16 cellular contexts compared by ENCODE assay signal in the genomic region with DNA sequence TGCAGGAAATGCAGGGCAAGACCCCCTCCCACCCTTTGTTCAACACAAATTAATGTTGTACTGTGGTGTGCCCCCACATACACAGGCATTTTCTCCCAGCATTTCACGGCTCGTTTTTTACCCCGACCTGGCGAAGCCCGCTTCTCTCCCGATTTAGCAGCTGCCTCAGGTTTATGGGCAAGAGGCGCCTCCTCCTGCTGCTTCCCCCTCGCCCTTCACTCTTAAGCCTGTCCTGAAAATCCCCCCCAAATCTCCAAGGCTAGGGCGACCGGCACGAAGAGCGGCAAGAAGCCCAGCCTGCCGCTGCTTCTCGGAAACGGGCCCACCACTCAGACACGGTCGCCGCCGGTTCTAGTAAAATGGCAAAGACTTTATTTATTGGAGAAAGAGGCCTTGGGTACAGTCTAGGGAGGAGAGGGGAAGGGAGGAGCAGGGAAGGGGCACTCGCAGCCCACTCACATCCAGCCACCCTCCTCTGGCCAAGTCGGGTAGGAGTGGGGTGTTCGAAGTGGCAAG. TPM values are rescaled to one million over a fixed set of nuclear protein-coding genes. Genes with fewer than 3 reads are reported as not detected.
DNase-seq lines count a peak whose midpoint lies in the region; ATAC-seq, FAIRE-seq and TF ChIP-seq lines count a peak whose summit lies in the region.
"Had no signal": no experiment of that assay in that cellular context is flagged by ENCODE, and none has a peak within 500 bp of the region (broad histone marks: within the 10 kb centered on the region; RNA-seq: fewer than 3 reads in every experiment).

No MANE protein-coding gene starts in this region.

- no peaks in the 10 kb centered on the region for H3K9me1 ChIP-seq in keratinocyte (ENCODE audit: control insufficient read depth, extremely low read depth, insufficient read depth, low read length)

- H3K4me3 ChIP-seq in keratinocyte (ENCODE audit: control insufficient read depth in 2 of 3, extremely low read depth in 1 of 3, insufficient read depth in 2 of 3, low read depth in 1 of 3, low read length in 3 of 3) (peak overlapping the region in 1 of 3 experiments; percentile 51), spleen (peak overlapping the region in 5 of 8 donors; percentile 8 to 62 (median 28)), BE2C (ENCODE audit: low read depth, low read length) (no peak overlapping the region)

- intact Hi-C loops in activated CD4-positive, alpha-beta memory T cell treated with anti-CD3 and anti-CD28 coated beads for 36 hours (cut with micrococcal nuclease): loop anchor here (5.0 to 10.0 kb wide), 3 partner anchors 179 to 556 kb away; a partner anchor contains a TSS
- intact Hi-C loops in spleen (cut with DNase I; ENCODE audit: low total_unique reads): no loop called here

- H3K27ac ChIP-seq in keratinocyte (ENCODE audit: control insufficient read depth, insufficient read depth, low read length) (no peak overlapping the region), spleen (no peak overlapping the region)
- H3K27ac ChIP-seq: adrenal gland, foreskin keratinocyte had no signal

- WGBS in spleen, 5 donors: 11 to 17% (median 12%) methylated on average over 21 to 22 of the region's 22 CpGs

- no peak for DNase-seq in activated CD4-positive, alpha-beta memory T cell treated with anti-CD3 and anti-CD28 coated beads, Interleukin-2, amount 10 ng/mL, durations not matched to agents 7 days and 5 days
- DNase-seq in activated CD4-positive, alpha-beta memory T cell treated with anti-CD3 and anti-CD28 coated beads for 36 hours: no peak
- no peak for DNase-seq in activated T-cell treated with anti-CD3 and anti-CD28 coated beads, Interleukin-2, amount 50 U/mL, for 72 hours
- no peak for DNase-seq in keratinocyte (ENCODE audit: low read depth, low spot score)
- DNase-seq in spleen: no peak
- no peak for DNase-seq in RPMI8226
- no peak for DNase-seq in BE2C
- DNase-seq in foreskin melanocyte: no peak
- DNase-seq: activated CD4-positive, alpha-beta T cell treated with anti-CD3 and anti-CD28 coated beads, Interleukin-2, amount 50 U/mL, for 4 hours; DMS79; foreskin keratinocyte; kidney; NCI-H2081 treated with DMSO at 0.1 percent for 48 hours; NK-92 treated with Interleukin-12 subunit alpha and Interleukin-12 subunit beta, amount 100 ng/mL, for 24 hours had no signal

- ATAC-seq in activated T-cell treated with anti-CD3 and anti-CD28 coated beads, Interleukin-2, amount 50 U/mL, for 72 hours (replicated peaks in 1 of 2): no peak
- ATAC-seq: foreskin keratinocyte had no signal

- no peak overlapping the region for H3K9ac ChIP-seq in keratinocyte (ENCODE audit: control insufficient read depth, extremely low read depth, insufficient read depth, low read length)

- no peaks in the 10 kb centered on the region for H3K79me2 ChIP-seq in keratinocyte (ENCODE audit: control insufficient read depth, insufficient read depth, low read length)

- H3K27me3 ChIP-seq in keratinocyte (ENCODE audit: control insufficient read depth, extremely low read depth, insufficient read depth, low read length) (peaks cover 94% of the 10 kb centered on the region), spleen (replicated peaks in 1 of 7) (peaks cover 34 to 100% (median 100%) of the 10 kb centered on the region in 7 donors), BE2C (peaks cover 100% of the 10 kb centered on the region)

- H3K27ac Mint-ChIP-seq in activated CD4-positive, alpha-beta memory T cell treated with anti-CD3 and anti-CD28 coated beads, Interleukin-2, amount 10 ng/mL, durations not matched to agents 7 days and 5 days: no peak overlapping the region
- H3K27ac Mint-ChIP-seq in activated CD4-positive, alpha-beta memory T cell treated with anti-CD3 and anti-CD28 coated beads for 36 hours: no peak overlapping the region
- no peak overlapping the region for H3K27ac Mint-ChIP-seq in activated T-cell treated with anti-CD3 and anti-CD28 coated beads, Interleukin-2, amount 50 U/mL, for 72 hours

- dilution Hi-C loops in keratinocyte (cut with MboI; ENCODE audit: extremely low pct_ligation_motif_present, low sequenced_read_pairs): no loop called here

- TF ChIP-seq POLR2A in spleen (IDR thresholded peaks at IDR 0.05): no peak

- CTCF ChIA-PET in activated CD4-positive, alpha-beta memory T cell treated with anti-CD3 and anti-CD28 coated beads, Interleukin-2, amount 10 ng/mL, durations not matched to agents 7 days and 5 days (lab: Charles Lee): interaction anchor here (4.5 kb wide), 1 partner anchor 12 kb away, joined by 17 read pairs; no protein-coding TSS in a partner anchor
- CTCF ChIA-PET in activated CD4-positive, alpha-beta memory T cell treated with anti-CD3 and anti-CD28 coated beads for 36 hours (lab: Charles Lee): interaction anchor here (1.6 to 2.4 kb wide), 2 partner anchors 66 to 239 kb away, joined by 3 to 7 read pairs; no protein-coding TSS in a partner anchor

- no peaks in the 10 kb centered on the region for H3K36me3 ChIP-seq in keratinocyte (ENCODE audit: control insufficient read depth in 2 of 2, extremely low read depth in 1 of 2, insufficient read depth in 2 of 2, low read length in 2 of 2)
- no peaks in the 10 kb centered on the region for H3K36me3 ChIP-seq in spleen
- H3K36me3 ChIP-seq in BE2C: no peaks in the 10 kb centered on the region
- H3K36me3 ChIP-seq: adrenal gland had no signal

- POLR2A ChIA-PET in activated CD4-positive, alpha-beta memory T cell treated with anti-CD3 and anti-CD28 coated beads, Interleukin-2, amount 10 ng/mL, durations not matched to agents 7 days and 5 days (lab: Charles Lee): no interaction called here
- POLR2A ChIA-PET in activated CD4-positive, alpha-beta memory T cell treated with anti-CD3 and anti-CD28 coated beads for 36 hours (lab: Charles Lee): no interaction called here

- peaks cover 8% of the 10 kb centered on the region for H3K36me3 Mint-ChIP-seq in activated CD4-positive, alpha-beta memory T cell treated with anti-CD3 and anti-CD28 coated beads, Interleukin-2, amount 10 ng/mL, durations not matched to agents 7 days and 5 days (ENCODE audit: low read depth)
- H3K36me3 Mint-ChIP-seq in activated CD4-positive, alpha-beta memory T cell treated with anti-CD3 and anti-CD28 coated beads for 36 hours: no peaks in the 10 kb centered on the region
- H3K36me3 Mint-ChIP-seq in activated T-cell treated with anti-CD3 and anti-CD28 coated beads, Interleukin-2, amount 50 U/mL, for 72 hours (ENCODE audit: insufficient read depth in 2 of 2): peaks cover 0 to 2% of the 10 kb centered on the region in 2 donors

- H4K20me1 ChIP-seq in keratinocyte (ENCODE audit: control insufficient read depth, extremely low read depth, insufficient read depth, low read length): peaks cover 3% of the 10 kb centered on the region

- H3K4me1 ChIP-seq in keratinocyte (ENCODE audit: control insufficient read depth, extremely low read depth, insufficient read depth, low read length) (peaks cover 36% of the 10 kb centered on the region), spleen (peaks cover 44 to 84% (median 79%) of the 10 kb centered on the region in 6 donors), BE2C (no peaks in the 10 kb centered on the region)

- TF ChIP-seq CTCF in keratinocyte (optimal IDR thresholded peaks at IDR 0.05 in 1 of 3, IDR thresholded peaks at IDR 0.05 in 1 of 3, conservative IDR thresholded peaks at IDR 0.05 in 1 of 3; ENCODE audit: extremely low read depth in 1 of 3, insufficient read depth in 2 of 3, low read length in 3 of 3) (no peak), spleen (IDR thresholded peaks at IDR 0.05 in 8 of 11, conservative IDR thresholded peaks at IDR 0.05 in 3 of 11) (no peak), BE2C (IDR thresholded peaks at IDR 0.05; ENCODE audit: low read depth, low read length) (no peak)

- H2AFZ ChIP-seq in keratinocyte (ENCODE audit: control insufficient read depth, low read length): no peak overlapping the region

- H3K4me1 Mint-ChIP-seq in activated CD4-positive, alpha-beta memory T cell treated with anti-CD3 and anti-CD28 coated beads, Interleukin-2, amount 10 ng/mL, durations not matched to agents 7 days and 5 days: peaks cover 45% of the 10 kb centered on the region
- H3K4me1 Mint-ChIP-seq in activated CD4-positive, alpha-beta memory T cell treated with anti-CD3 and anti-CD28 coated beads for 36 hours (ENCODE audit: low read depth): peaks cover 51% of the 10 kb centered on the region
- peaks cover 31% of the 10 kb centered on the region for H3K4me1 Mint-ChIP-seq in activated T-cell treated with anti-CD3 and anti-CD28 coated beads, Interleukin-2, amount 50 U/mL, for 72 hours (ENCODE audit: low read depth)

- FAIRE-seq in keratinocyte (lab: Jason Lieb, UNC): no peak
- FAIRE-seq: kidney had no signal

- no peaks in the 10 kb centered on the region for H3K9me3 Mint-ChIP-seq in activated CD4-positive, alpha-beta memory T cell treated with anti-CD3 and anti-CD28 coated beads, Interleukin-2, amount 10 ng/mL, durations not matched to agents 7 days and 5 days
- H3K9me3 Mint-ChIP-seq in activated CD4-positive, alpha-beta memory T cell treated with anti-CD3 and anti-CD28 coated beads for 36 hours: no peaks in the 10 kb centered on the region
- no peaks in the 10 kb centered on the region for H3K9me3 Mint-ChIP-seq in activated T-cell treated with anti-CD3 and anti-CD28 coated beads, Interleukin-2, amount 50 U/mL, for 72 hours

- H3K4me3 Mint-ChIP-seq in activated CD4-positive, alpha-beta memory T cell treated with anti-CD3 and anti-CD28 coated beads, Interleukin-2, amount 10 ng/mL, durations not matched to agents 7 days and 5 days: peak overlapping the region; percentile 37
- no peak overlapping the region for H3K4me3 Mint-ChIP-seq in activated CD4-positive, alpha-beta memory T cell treated with anti-CD3 and anti-CD28 coated beads for 36 hours
- H3K4me3 Mint-ChIP-seq in activated T-cell treated with anti-CD3 and anti-CD28 coated beads, Interleukin-2, amount 50 U/mL, for 72 hours: peak overlapping the region; percentile 71 to 75

- H3K27me3 Mint-ChIP-seq in activated CD4-positive, alpha-beta memory T cell treated with anti-CD3 and anti-CD28 coated beads, Interleukin-2, amount 10 ng/mL, durations not matched to agents 7 days and 5 days: peaks cover 72% of the 10 kb centered on the region
- H3K27me3 Mint-ChIP-seq in activated CD4-positive, alpha-beta memory T cell treated with anti-CD3 and anti-CD28 coated beads for 36 hours: peaks cover 70% of the 10 kb centered on the region
- H3K27me3 Mint-ChIP-seq in activated T-cell treated with anti-CD3 and anti-CD28 coated beads, Interleukin-2, amount 50 U/mL, for 72 hours (ENCODE audit: low read depth): peaks cover 80% of the 10 kb centered on the region

- H3K9me3 ChIP-seq in keratinocyte (ENCODE audit: control insufficient read depth, low read depth, low read length): no peaks in the 10 kb centered on the region
- H3K9me3 ChIP-seq in spleen: peaks cover 0 to 3% (median 0%) of the 10 kb centered on the region in 8 donors
- peaks cover 4% of the 10 kb centered on the region for H3K9me3 ChIP-seq in BE2C
- H3K9me3 ChIP-seq: adrenal gland had no signal

- H3K4me2 ChIP-seq in keratinocyte (ENCODE audit: control insufficient read depth, extremely low read depth, insufficient read depth, low read depth, low read length): peak overlapping the region; percentile 56

RNA-seq across cellular contexts. Expression of a gene that starts 3.4 kb away (rescaled TPM):
- total RNA-seq in activated CD4-positive, alpha-beta memory T cell treated with anti-CD3 and anti-CD28 coated beads, Interleukin-2, amount 10 ng/mL, durations not matched to agents 7 days and 5 days: not detected
- not detected for total RNA-seq in activated CD4-positive, alpha-beta memory T cell treated with anti-CD3 and anti-CD28 coated beads for 36 hours
- not detected for total RNA-seq in activated T-cell treated with anti-CD3 and anti-CD28 coated beads, Interleukin-2, amount 50 U/mL, for 72 hours
- polyA plus RNA-seq in keratinocyte (not detected in 3 replicates), spleen (not detected)
- not detected for polyA plus RNA-seq in keratinocyte (2011; ENCODE audit: low read depth)
- polyA plus RNA-seq in keratinocyte (2011; cell fraction: cytosol; rRNA removed): not detected in 2 replicates
- polyA plus RNA-seq in keratinocyte (2011; cell fraction: nucleus; rRNA removed): not detected in 2 replicates
- not detected in 2 replicates for polyA plus RNA-seq in keratinocyte (2012; ENCODE audit: low replicate concordance)
- polyA minus RNA-seq in keratinocyte: not detected in 3 replicates
- polyA minus RNA-seq in keratinocyte (2011; cell fraction: cytosol; rRNA and poly(A)+ RNA removed): not detected
- polyA minus RNA-seq in keratinocyte (2011; cell fraction: nucleus; rRNA and poly(A)+ RNA removed): not detected in 2 replicates
- not detected for total RNA-seq in spleen
- polyA plus RNA-seq in BE2C (2012; ENCODE audit: insufficient read depth, insufficient read length, low read depth): not detected
- total RNA-seq: dermis microvascular lymphatic vessel endothelial cell, foreskin keratinocyte, kidney had no signal
- polyA plus RNA-seq: adrenal gland, foreskin keratinocyte had no signal
